Comparison of ENCODE assay signal across 19 cellular contexts in genomic region chr9:852539-852938, GRCh38. TPM values are rescaled to one million over a fixed set of nuclear protein-coding genes. Genes with fewer than 3 reads are reported as not detected.
DNase-seq lines count a peak whose midpoint lies in the region; TF ChIP-seq lines count a peak whose summit lies in the region.
"Had no signal": no experiment of that assay in that cellular context is flagged by ENCODE, and none has a peak within 500 bp of the region (broad histone marks: within the 10 kb centered on the region; RNA-seq: fewer than 3 reads in every experiment).

No MANE protein-coding gene starts in this region.

- H3K4me1 ChIP-seq in OCI-LY3 (ENCODE audit: low read length) (peaks cover 29% of the 10 kb centered on the region), neural progenitor cell (no peaks in the 10 kb centered on the region)
- no peaks in the 10 kb centered on the region for H3K4me1 ChIP-seq in CD8-positive, alpha-beta memory T cell (ENCODE audit: insufficient read depth, low read length)
- H3K4me1 ChIP-seq: A549, Caco-2 had no signal

- H3K9me3 ChIP-seq in OCI-LY3 (ENCODE audit: insufficient read depth, low read length) (no peaks in the 10 kb centered on the region), neural progenitor cell (ENCODE audit: low read depth) (no peaks in the 10 kb centered on the region)
- H3K9me3 ChIP-seq in CD8-positive, alpha-beta memory T cell (ENCODE audit: low read length): no peaks in the 10 kb centered on the region
- H3K9me3 ChIP-seq: A549, Caco-2 had no signal

- peaks cover under 1% of the 10 kb centered on the region for H3K4me1 Mint-ChIP-seq in neural progenitor cell
- no peaks in the 10 kb centered on the region for H3K4me1 Mint-ChIP-seq in CD8-positive, alpha-beta memory T cell
- H3K4me1 Mint-ChIP-seq: CD4-positive, alpha-beta memory T cell had no signal

- H3K4me3 Mint-ChIP-seq in neural progenitor cell: no peak overlapping the region
- H3K4me3 Mint-ChIP-seq in CD8-positive, alpha-beta memory T cell: no peak overlapping the region
- H3K4me3 Mint-ChIP-seq: CD4-positive, alpha-beta memory T cell; H9 had no signal

- TF ChIP-seq CTCF in GM06990 (IDR thresholded peaks at IDR 0.05; ENCODE audit: insufficient read depth, low read length, poor library complexity, severe bottlenecking): no peak
- TF ChIP-seq CTCF in GM13977 (IDR thresholded peaks at IDR 0.05; ENCODE audit: extremely low read depth, insufficient read depth, missing control alignments): no peak
- no peak for TF ChIP-seq CTCF in OCI-LY3 (IDR thresholded peaks at IDR 0.05; ENCODE audit: low read depth, low read length)
- TF ChIP-seq CTCF in neural progenitor cell (IDR thresholded peaks at IDR 0.05): no peak

- no peaks in the 10 kb centered on the region for H3F3A ChIP-seq in neural progenitor cell (ENCODE audit: low read depth)

- no peaks in the 10 kb centered on the region for H4K20me1 ChIP-seq in OCI-LY3 (ENCODE audit: insufficient read depth, low read length)
- H4K20me1 ChIP-seq in neural progenitor cell (ENCODE audit: low read depth): no peaks in the 10 kb centered on the region

- CTCF ChIA-PET in CD8-positive, alpha-beta memory T cell (lab: Charles Lee): no interaction called here

- no peaks in the 10 kb centered on the region for H3K36me3 ChIP-seq in GM06990 (ENCODE audit: control insufficient read depth, insufficient read depth, low read length)
- H3K36me3 ChIP-seq in OCI-LY3 (replicated peaks; ENCODE audit: low read depth, low read length): no peaks in the 10 kb centered on the region
- no peaks in the 10 kb centered on the region for H3K36me3 ChIP-seq in neural progenitor cell
- no peaks in the 10 kb centered on the region for H3K36me3 ChIP-seq in CD8-positive, alpha-beta memory T cell (ENCODE audit: insufficient read depth, low read length)

- peaks cover 7% of the 10 kb centered on the region for H3K27me3 Mint-ChIP-seq in neural progenitor cell (ENCODE audit: insufficient read depth, low read depth)
- H3K27me3 Mint-ChIP-seq in CD8-positive, alpha-beta memory T cell: peaks cover 8 to 26% of the 10 kb centered on the region in 2 donors

- in situ Hi-C loops in GM13977 (cut with MboI; ENCODE audit: low pct_unique_long_range_greater_than_20kb, low sequenced_read_pairs, unreplicated experiment): no loop called here

- peak overlapping the region; percentile 39 for H2AFZ ChIP-seq in OCI-LY3 (ENCODE audit: low read depth, low read length)
- peak overlapping the region; percentile 12 for H2AFZ ChIP-seq in neural progenitor cell (replicated peaks)
- H2AFZ ChIP-seq: GM23248 had no signal

- H3K4me3 ChIP-seq in GM06990 (replicated peaks; ENCODE audit: low read depth, low read length) (no peak overlapping the region), OCI-LY3 (ENCODE audit: low read length) (peak overlapping the region; percentile 54), neural progenitor cell (no peak overlapping the region)
- H3K4me3 ChIP-seq in CD8-positive, alpha-beta memory T cell (ENCODE audit: low read length): no peak overlapping the region
- H3K4me3 ChIP-seq: A549, GM23248 had no signal

- H3K4me2 ChIP-seq in OCI-LY3 (ENCODE audit: low read length): peak overlapping the region; percentile 79
- no peak overlapping the region for H3K4me2 ChIP-seq in neural progenitor cell
- H3K4me2 ChIP-seq: A549 had no signal

- H3K79me2 ChIP-seq in OCI-LY3 (ENCODE audit: low read length) (no peaks in the 10 kb centered on the region), neural progenitor cell (ENCODE audit: low read depth) (no peaks in the 10 kb centered on the region)

- no peaks in the 10 kb centered on the region for H3K9me3 Mint-ChIP-seq in neural progenitor cell
- H3K9me3 Mint-ChIP-seq in CD8-positive, alpha-beta memory T cell: no peaks in the 10 kb centered on the region
- H3K9me3 Mint-ChIP-seq: CD4-positive, alpha-beta memory T cell; H9 had no signal

- H3K27ac ChIP-seq in OCI-LY3 (ENCODE audit: low read length): peak overlapping the region; percentile 69
- H3K27ac ChIP-seq in neural progenitor cell: no peak overlapping the region
- no peak overlapping the region for H3K27ac ChIP-seq in CD8-positive, alpha-beta memory T cell (ENCODE audit: low read depth, low read length)
- H3K27ac ChIP-seq: A549, GM23248 had no signal

- H3K9ac ChIP-seq in OCI-LY3 (ENCODE audit: low read length) (peak overlapping the region; percentile 37; the same call in 1 of the 2 replicates), neural progenitor cell (no peak overlapping the region)
- H3K9ac ChIP-seq: GM23248 had no signal

- no peaks in the 10 kb centered on the region for H3K36me3 Mint-ChIP-seq in neural progenitor cell
- no peaks in the 10 kb centered on the region for H3K36me3 Mint-ChIP-seq in CD8-positive, alpha-beta memory T cell
- H3K36me3 Mint-ChIP-seq: CD4-positive, alpha-beta memory T cell had no signal

- peak; percentile 24 for DNase-seq in GM06990 (ENCODE audit: extremely low read depth, insufficient read length)
- peak; percentile 25 for DNase-seq in GM13977 (ENCODE audit: low spot score)
- no peak for DNase-seq in neural progenitor cell (ENCODE audit: low spot score)
- DNase-seq in stimulated activated CD4-positive, alpha-beta T cell treated with anti-CD3 and anti-CD28 coated beads, Interleukin-4, amount 100 ng/mL, for 4 hours: no peak
- DNase-seq in NK-92 (lab: John Stamatoyannopoulos, UW; ENCODE audit: unreplicated experiment): no peak
- no peak for DNase-seq in CD8-positive, alpha-beta memory T cell
- DNase-seq: 8988T; ACHN; C1 segment of cervical spinal cord; Caco-2; CD4-positive, alpha-beta memory T cell; DMS153; DND-41; GM23248; H9 had no signal

- H3K27me3 ChIP-seq in GM06990 (replicated peaks; ENCODE audit: control insufficient read depth, insufficient read depth, low read length) (no peaks in the 10 kb centered on the region), OCI-LY3 (ENCODE audit: low read depth, low read length) (no peaks in the 10 kb centered on the region), neural progenitor cell (peaks cover 52% of the 10 kb centered on the region)
- no peaks in the 10 kb centered on the region for H3K27me3 ChIP-seq in CD8-positive, alpha-beta memory T cell (ENCODE audit: insufficient read depth, low read length, poor library complexity, severe bottlenecking)

- POLR2A ChIA-PET in CD8-positive, alpha-beta memory T cell (lab: Charles Lee): no interaction called here

- no peak overlapping the region for H3K27ac Mint-ChIP-seq in neural progenitor cell
- no peak overlapping the region for H3K27ac Mint-ChIP-seq in CD8-positive, alpha-beta memory T cell
- H3K27ac Mint-ChIP-seq: CD4-positive, alpha-beta memory T cell; H9 had no signal

RNA-seq across cellular contexts. Expression of gene DMRT1, which starts 11.0 kb away (rescaled TPM):
- total RNA-seq in neural progenitor cell (ENCODE audit: low replicate concordance): 0.09 TPM in 1 of 2 replicates, not detected in the other
- total RNA-seq in CD8-positive, alpha-beta memory T cell: not detected
- polyA plus RNA-seq in CD8-positive, alpha-beta memory T cell: not detected
- total RNA-seq: Caco-2; CD4-positive, alpha-beta memory T cell; GM23248; H1; H9 had no signal
- polyA plus RNA-seq: A549; BJ; CD4-positive, alpha-beta memory T cell; GM23248 had no signal

Comparison
In these comparisons a context has a peak if more than half of its experiments do, and no peak if none do; other contexts are left out.
1. DNase-seq: peak in GM06990 (single experiment) and GM13977 (single experiment); none in neural progenitor cell (single experiment), stimulated activated CD4-positive, alpha-beta T cell treated with anti-CD3 and anti-CD28 coated beads, Interleukin-4, amount 100 ng/mL, for 4 hours (0 of 2), NK-92 (single experiment) and CD8-positive, alpha-beta memory T cell (0 of 5).